Comparison of ENCODE assay signal across 32 cellular contexts in genomic region chr10:100646033-100646432, GRCh38.
"Had no signal": no experiment of that assay in that cellular context is flagged by ENCODE, and none has a peak within 500 bp of the region (broad histone marks: within the 10 kb centered on the region; RNA-seq: fewer than 3 reads in every experiment).

No MANE protein-coding gene starts in this region.

- H3K4me3 ChIP-seq: ascending aorta, cardiac muscle cell had no signal

- H3K4me2 ChIP-seq: KMS-11 had no signal

- H3K4me1 ChIP-seq: ascending aorta had no signal

- H3K36me3 ChIP-seq: ascending aorta, cardiac muscle cell had no signal

- ATAC-seq: activated CD8-positive, alpha-beta T cell treated with anti-CD3 and anti-CD28 coated beads for 36 hours had no signal

- H3K4me3 Mint-ChIP-seq: activated B cell treated with CpG ODN at 0.5 μM for 24 hours; activated CD8-positive, alpha-beta T cell treated with anti-CD3 and anti-CD28 coated beads for 36 hours; activated naive CD4-positive, alpha-beta T cell treated with anti-CD3 and anti-CD28 coated beads, Interleukin-2, amount 50 U/mL, for 24 hours; activated naive CD8-positive, alpha-beta T cell treated with anti-CD3 and anti-CD28 coated beads, Interleukin-2, amount 10 ng/mL, durations not matched to agents 7 days and 5 days; activated T-cell treated with anti-CD3 and anti-CD28 coated beads, Interleukin-2, amount 50 U/mL, for 24 hours had no signal

- DNase-seq: activated B cell treated with CpG ODN at 0.5 μM for 24 hours; activated CD4-positive, alpha-beta T cell treated with anti-CD3 and anti-CD28 coated beads for 1 hour; activated CD4-positive, alpha-beta T cell treated with anti-CD3 and anti-CD28 coated beads for 48 hours; activated CD4-positive, alpha-beta T cell treated with anti-CD3 and anti-CD28 coated beads, Interleukin-2, amount 50 U/mL, for 4 hours; activated CD8-positive, alpha-beta T cell treated with anti-CD3 and anti-CD28 coated beads for 36 hours; activated gamma-delta T cell; activated naive CD4-positive, alpha-beta T cell treated with Interleukin-2 at 50 U/mL for 16 hours; activated naive CD8-positive, alpha-beta T cell treated with anti-CD3 and anti-CD28 coated beads, Interleukin-2, amount 10 ng/mL, durations not matched to agents 7 days and 5 days; activated T-cell treated with anti-CD3 and anti-CD28 coated beads, Interleukin-2, amount 50 U/mL, for 24 hours; amygdala; MM.1S; MV-4-11; NCI-H1092; NCI-H1436 treated with DMSO at 0.1 percent for 48 hours; NCI-H1694 treated with DMSO at 0.1 percent for 48 hours; NCI-H2029; NCI-H345; NCI-H524 treated with DMSO at 0.1 percent for 48 hours; NCI-H748 treated with DMSO at 0.1 percent for 48 hours; NK-92 treated with Interleukin-12 subunit alpha and Interleukin-12 subunit beta, amount 100 ng/mL, for 24 hours; OCI-M1; Right ventricle myocardium superior; SW 1271; T-helper 1 cell; T-helper 2 cell; T-helper 9 cell had no signal

- H3K9me3 ChIP-seq: ascending aorta had no signal

- H3K27ac ChIP-seq: ascending aorta, cardiac muscle cell, KMS-11, VCaP had no signal

- H3K27me3 ChIP-seq: ascending aorta had no signal

- H3K4me1 Mint-ChIP-seq: activated B cell treated with CpG ODN at 0.5 μM for 24 hours; activated naive CD4-positive, alpha-beta T cell treated with anti-CD3 and anti-CD28 coated beads, Interleukin-2, amount 50 U/mL, for 24 hours had no signal

- H3K27ac Mint-ChIP-seq: activated B cell treated with CpG ODN at 0.5 μM for 24 hours; activated CD8-positive, alpha-beta T cell treated with anti-CD3 and anti-CD28 coated beads for 36 hours; activated naive CD4-positive, alpha-beta T cell treated with anti-CD3 and anti-CD28 coated beads, Interleukin-2, amount 50 U/mL, for 24 hours; activated naive CD8-positive, alpha-beta T cell treated with anti-CD3 and anti-CD28 coated beads, Interleukin-2, amount 10 ng/mL, durations not matched to agents 7 days and 5 days; activated T-cell treated with anti-CD3 and anti-CD28 coated beads, Interleukin-2, amount 50 U/mL, for 24 hours; activated T-helper 2 cell treated with anti-CD3 and anti-CD28 coated beads, Interferon-gamma antibody, Interleukin-2, Interleukin-4, amounts not matched to agents 10 μg/mL and 5 μg/mL and 100 μg/mL, durations not matched to agents 14 hours and 24 hours and 36 hours had no signal

- H3K36me3 Mint-ChIP-seq: activated naive CD4-positive, alpha-beta T cell treated with anti-CD3 and anti-CD28 coated beads, Interleukin-2, amount 50 U/mL, for 24 hours; activated naive CD8-positive, alpha-beta T cell treated with anti-CD3 and anti-CD28 coated beads, Interleukin-2, amount 10 ng/mL, durations not matched to agents 7 days and 5 days had no signal

- H3K9me3 Mint-ChIP-seq: activated B cell treated with CpG ODN at 0.5 μM for 24 hours; activated CD8-positive, alpha-beta T cell treated with anti-CD3 and anti-CD28 coated beads for 36 hours; activated naive CD4-positive, alpha-beta T cell treated with anti-CD3 and anti-CD28 coated beads, Interleukin-2, amount 50 U/mL, for 24 hours; activated naive CD8-positive, alpha-beta T cell treated with anti-CD3 and anti-CD28 coated beads, Interleukin-2, amount 10 ng/mL, durations not matched to agents 7 days and 5 days; activated T-cell treated with anti-CD3 and anti-CD28 coated beads, Interleukin-2, amount 50 U/mL, for 24 hours; activated T-helper 2 cell treated with anti-CD3 and anti-CD28 coated beads, Interferon-gamma antibody, Interleukin-2, Interleukin-4, amounts not matched to agents 10 μg/mL and 5 μg/mL and 100 μg/mL, durations not matched to agents 14 hours and 24 hours and 36 hours had no signal
